ENCODE assay signal across 14 cellular contexts in genomic region chr2:42755161-42755900, GRCh38. TPM values are rescaled to one million over a fixed set of nuclear protein-coding genes. Genes with fewer than 3 reads are reported as not detected.
A peak's percentile ranks its signal among the peaks of the same experiment; 100 is the strongest.
DNase-seq lines count a peak whose midpoint lies in the region; ATAC-seq and TF ChIP-seq lines count a peak whose summit lies in the region.
"Had no signal": no experiment of that assay in that cellular context is flagged by ENCODE, and none has a peak within 500 bp of the region (broad histone marks: within the 10 kb centered on the region; RNA-seq: fewer than 3 reads in every experiment).

No MANE protein-coding gene starts in this region.

- peak overlapping the region; percentile 69 for H3K4me2 ChIP-seq in OCI-LY3 (ENCODE audit: low read length)
- H3K4me2 ChIP-seq in hepatocyte: peak overlapping the region; percentile 20
- H3K4me2 ChIP-seq: smooth muscle cell had no signal

- no peak for TF ChIP-seq CTCF in OCI-LY3 (IDR thresholded peaks at IDR 0.05; ENCODE audit: low read depth, low read length)
- TF ChIP-seq CTCF in hepatocyte (IDR thresholded peaks at IDR 0.05; ENCODE audit: poor library complexity): no peak

- no peaks in the 10 kb centered on the region for H3K79me2 ChIP-seq in OCI-LY3 (ENCODE audit: low read length)
- no peaks in the 10 kb centered on the region for H3K79me2 ChIP-seq in hepatocyte

- H4K20me1 ChIP-seq in OCI-LY3 (ENCODE audit: insufficient read depth, low read length) (no peaks in the 10 kb centered on the region), hepatocyte (ENCODE audit: insufficient read depth, poor library complexity, severe bottlenecking) (no peaks in the 10 kb centered on the region)

- H3K36me3 ChIP-seq in OCI-LY3 (replicated peaks; ENCODE audit: low read depth, low read length): peaks cover 9% of the 10 kb centered on the region
- no peaks in the 10 kb centered on the region for H3K36me3 ChIP-seq in hepatocyte (replicated peaks; ENCODE audit: insufficient read depth, low read depth)
- H3K36me3 ChIP-seq: HAP-1 had no signal

- peaks cover 35% of the 10 kb centered on the region for H3K4me1 Mint-ChIP-seq in stimulated activated naive CD8-positive, alpha-beta T cell treated with anti-CD3 and anti-CD28 coated beads, Interleukin-15, Interleukin-2, amounts not matched to agents 100 ng/mL and 50 ng/mL, for 24 hours (ENCODE audit: low read depth)

- H3K9me2 ChIP-seq in hepatocyte (replicated peaks; ENCODE audit: insufficient read depth): no peaks in the 10 kb centered on the region

- H3K36me3 Mint-ChIP-seq in stimulated activated naive CD8-positive, alpha-beta T cell treated with anti-CD3 and anti-CD28 coated beads, Interleukin-15, Interleukin-2, amounts not matched to agents 100 ng/mL and 50 ng/mL, for 24 hours (ENCODE audit: low read depth): no peaks in the 10 kb centered on the region

- peak overlapping the region; percentile 6 for H3K27ac Mint-ChIP-seq in stimulated activated naive CD8-positive, alpha-beta T cell treated with anti-CD3 and anti-CD28 coated beads, Interleukin-15, Interleukin-2, amounts not matched to agents 100 ng/mL and 50 ng/mL, for 24 hours

- H3K9ac ChIP-seq in OCI-LY3 (ENCODE audit: low read length): peak overlapping the region; percentile 29; the same call in 1 of the 2 replicates

- H3K4me3 Mint-ChIP-seq in stimulated activated naive CD8-positive, alpha-beta T cell treated with anti-CD3 and anti-CD28 coated beads, Interleukin-15, Interleukin-2, amounts not matched to agents 100 ng/mL and 50 ng/mL, for 24 hours: no peak overlapping the region

- no peaks in the 10 kb centered on the region for H3K27me3 Mint-ChIP-seq in stimulated activated naive CD8-positive, alpha-beta T cell treated with anti-CD3 and anti-CD28 coated beads, Interleukin-15, Interleukin-2, amounts not matched to agents 100 ng/mL and 50 ng/mL, for 24 hours

- ATAC-seq in HG03175 (IDR thresholded peaks at IDR 0.05; ENCODE audit: unreplicated experiment): no peak

- H3K9me3 ChIP-seq in OCI-LY3 (ENCODE audit: insufficient read depth, low read length): no peaks in the 10 kb centered on the region
- H3K9me3 ChIP-seq in hepatocyte (ENCODE audit: low read depth): no peaks in the 10 kb centered on the region
- H3K9me3 ChIP-seq: HAP-1 had no signal

- H3K9me3 Mint-ChIP-seq in stimulated activated naive CD8-positive, alpha-beta T cell treated with anti-CD3 and anti-CD28 coated beads, Interleukin-15, Interleukin-2, amounts not matched to agents 100 ng/mL and 50 ng/mL, for 24 hours: no peaks in the 10 kb centered on the region

- H3K27ac ChIP-seq in OCI-LY3 (ENCODE audit: low read length) (peak overlapping the region; percentile 76), hepatocyte (no peak overlapping the region)

- H3K4me1 ChIP-seq in OCI-LY3 (ENCODE audit: low read length): peaks cover 65% of the 10 kb centered on the region
- H3K4me1 ChIP-seq in hepatocyte (ENCODE audit: insufficient read depth): peaks cover 5% of the 10 kb centered on the region

- 76% methylated on average over 15 of the region's 15 CpGs for WGBS in hepatocyte (ENCODE audit: low lambda C conversion rate, missing lambda C conversion rate)

- DNase-seq in activated CD4-positive, alpha-beta T cell treated with anti-CD3 and anti-CD28 coated beads for 48 hours: peak; percentile 38
- no peak for DNase-seq in activated CD4-positive, alpha-beta T cell treated with anti-CD3 and anti-CD28 coated beads, Interleukin-2, amount 50 U/mL, for 48 hours
- DNase-seq in hepatocyte (ENCODE audit: low spot score) (no peak), globus pallidus (ENCODE audit: low spot score) (no peak)
- DNase-seq in NK-92 treated with Interleukin-12 subunit alpha and Interleukin-12 subunit beta, amount 100 ng/mL, for 24 hours (lab: John Stamatoyannopoulos, UW): no peak
- DNase-seq: 8988T, activated gamma-delta T cell, Karpas-422 had no signal

- peak overlapping the region; percentile 15; the same call in 1 of the 2 replicates for H3K4me3 ChIP-seq in OCI-LY3 (ENCODE audit: low read length)
- H3K4me3 ChIP-seq in hepatocyte: no peak overlapping the region
- H3K4me3 ChIP-seq: HAP-1, smooth muscle cell had no signal

- H2AFZ ChIP-seq in OCI-LY3 (ENCODE audit: low read depth, low read length): no peak overlapping the region
- no peak overlapping the region for H2AFZ ChIP-seq in hepatocyte

- H3K27me3 ChIP-seq in OCI-LY3 (ENCODE audit: low read depth, low read length) (no peaks in the 10 kb centered on the region), hepatocyte (no peaks in the 10 kb centered on the region)

RNA-seq across cellular contexts. Expression of gene OXER1, which starts 8.6 kb away (rescaled TPM):
- total RNA-seq in hepatocyte: 3.7 and 5.1 TPM in 2 replicates
- 7.5 and 9.5 TPM in 2 replicates for polyA plus RNA-seq in hepatocyte
- total RNA-seq: lung microvascular endothelial cell, smooth muscle cell had no signal

RNA-seq across cellular contexts. Expression of gene HAAO, which starts 37.1 kb away (rescaled TPM):
- total RNA-seq in hepatocyte: 18.1 and 22.0 TPM in 2 replicates
- polyA plus RNA-seq in hepatocyte: 29.4 and 35.4 TPM in 2 replicates
- total RNA-seq: lung microvascular endothelial cell had no signal
